Comparison of ENCODE assay signal across 8 cellular contexts in genomic region chr11:116193321-116194114, GRCh38.
A peak's percentile ranks its signal among the peaks of the same experiment; 100 is the strongest.
DNase-seq lines count a peak whose midpoint lies in the region; ATAC-seq and TF ChIP-seq lines count a peak whose summit lies in the region.

No MANE protein-coding gene starts in this region.

- peaks cover 28% of the 10 kb centered on the region for H3K27me3 Mint-ChIP-seq in activated CD4-positive, alpha-beta T cell treated with anti-CD3 and anti-CD28 coated beads, Interleukin-2, amount 10 ng/mL, durations not matched to agents 7 days and 5 days

- intact Hi-C loops in heart left ventricle (cut with DNase I) = loop anchor here in 1 of 10 donors (10.0 kb wide), 1 partner anchor 59 kb away; no protein-coding TSS in a partner anchor

- H3K27ac ChIP-seq in SK-N-SH (ENCODE audit: low read depth in 2 of 2, low read length in 1 of 2) = peak overlapping the region in 1 of 2 experiments; percentile 85; a peak in 2 of 4 replicates
- H3K27ac ChIP-seq in heart left ventricle = peak overlapping the region in 7 of 12 donors; percentile 12 to 75 (median 59)
- peak overlapping the region; percentile 74 for H3K27ac ChIP-seq in trophoblast cell (ENCODE audit: low read depth, low read length)

- H3K18ac ChIP-seq in trophoblast cell (ENCODE audit: low read length) = peak overlapping the region; percentile 70

- TF ChIP-seq RAD21 in SK-N-SH (IDR thresholded peaks at IDR 0.05; ENCODE audit: low read length) = no peak

- peak overlapping the region; percentile 51 to 71 for H3K4me3 ChIP-seq in SK-N-SH (ENCODE audit: low read depth in 2 of 2, low read length in 1 of 2)
- peak overlapping the region in 11 of 12 donors; percentile 17 to 66 (median 53) for H3K4me3 ChIP-seq in heart left ventricle
- H3K4me3 ChIP-seq in trophoblast cell (ENCODE audit: low read depth, low read length) = peak overlapping the region; percentile 62

- H2AFZ ChIP-seq in SK-N-SH (ENCODE audit: low read depth) (peak overlapping the region; percentile 98), trophoblast cell (ENCODE audit: insufficient read depth, low read length, poor library complexity) (peak overlapping the region; percentile 12)

- H3K79me2 ChIP-seq in SK-N-SH (ENCODE audit: insufficient read depth) (no peaks in the 10 kb centered on the region), trophoblast cell (ENCODE audit: control insufficient read depth, insufficient read depth, low read length, poor library complexity) (no peaks in the 10 kb centered on the region)

- no peaks in the 10 kb centered on the region for H3K36me3 ChIP-seq in SK-N-SH (replicated peaks in 1 of 2; ENCODE audit: control insufficient read depth in 1 of 2, insufficient read depth in 2 of 2, low read length in 1 of 2)
- no peaks in the 10 kb centered on the region for H3K36me3 ChIP-seq in heart left ventricle
- H3K36me3 ChIP-seq in trophoblast cell (ENCODE audit: control insufficient read depth in 1 of 2, insufficient read depth in 2 of 2, low read length in 2 of 2) = no peaks in the 10 kb centered on the region

- H3K79me1 ChIP-seq in trophoblast cell (ENCODE audit: low read length) = peaks cover 5% of the 10 kb centered on the region

- ATAC-seq in heart left ventricle = peak; percentile 38 to 83 (median 64)
- no peak for ATAC-seq in GM21367 (IDR thresholded peaks at IDR 0.05; ENCODE audit: unreplicated experiment)

- POLR2A ChIA-PET in SK-N-SH (lab: Yijun Ruan, JAX) = interaction anchor here (0.5 to 1.7 kb wide), 8 partner anchors 11 to 906 kb away, joined by 3 to 5 read pairs (median 3); no protein-coding TSS in a partner anchor
- POLR2A ChIA-PET in activated CD4-positive, alpha-beta T cell treated with anti-CD3 and anti-CD28 coated beads, Interleukin-2, amount 10 ng/mL, durations not matched to agents 7 days and 5 days (lab: Charles Lee) = no interaction called here

- H3K27ac Mint-ChIP-seq in activated CD4-positive, alpha-beta T cell treated with anti-CD3 and anti-CD28 coated beads, Interleukin-2, amount 10 ng/mL, durations not matched to agents 7 days and 5 days = no peak overlapping the region

- H3K23ac ChIP-seq in trophoblast cell (ENCODE audit: low read length) = no peak overlapping the region

- H3K9ac ChIP-seq in SK-N-SH = peak overlapping the region; percentile 46
- peak overlapping the region; percentile 70 for H3K9ac ChIP-seq in trophoblast cell (ENCODE audit: low read length)

- no peaks in the 10 kb centered on the region for H4K20me1 ChIP-seq in SK-N-SH (ENCODE audit: insufficient read depth)

- H3K4me1 ChIP-seq in SK-N-SH (ENCODE audit: control insufficient read depth in 1 of 2, insufficient read depth in 2 of 2, low read depth in 1 of 2, low read length in 1 of 2) (peaks cover 4 to 37% of the 10 kb centered on the region in 2 experiments; a peak in 3 of 4 replicates), heart left ventricle (peaks cover 0 to 17% (median 5%) of the 10 kb centered on the region in 12 donors), trophoblast cell (ENCODE audit: control insufficient read depth in 1 of 2, insufficient read depth in 2 of 2, low read length in 2 of 2) (peaks cover 9 to 11% of the 10 kb centered on the region in 2 experiments)

- peak overlapping the region; percentile 67 for H3K14ac ChIP-seq in trophoblast cell (ENCODE audit: low read length)

- no peaks in the 10 kb centered on the region for H3K4me1 Mint-ChIP-seq in activated CD4-positive, alpha-beta T cell treated with anti-CD3 and anti-CD28 coated beads, Interleukin-2, amount 10 ng/mL, durations not matched to agents 7 days and 5 days

- TF ChIP-seq EP300 in SK-N-SH (IDR thresholded peaks at IDR 0.05; ENCODE audit: borderline replicate concordance in 1 of 2, low read depth in 1 of 2, low read length in 1 of 2) = no peak

- DNase-seq in GM03348 (ENCODE audit: low spot score) = peak; percentile 52
- peak; percentile 66 for DNase-seq in SK-N-SH
- peak in 4 of 5 donors; percentile 35 to 43 (median 40) for DNase-seq in heart left ventricle
- DNase-seq in trophoblast cell = peak; percentile 26 to 36
- no peak for DNase-seq in activated CD4-positive, alpha-beta T cell treated with anti-CD3 and anti-CD28 coated beads, Interleukin-2, amount 10 ng/mL, durations not matched to agents 7 days and 5 days
- no peak for DNase-seq in stimulated activated CD4-positive, alpha-beta T cell treated with anti-CD3 and anti-CD28 coated beads, Interleukin-15, amount 100 ng/mL, for 24 hours
- no peak for DNase-seq in stimulated activated CD4-positive, alpha-beta T cell treated with anti-CD3 and anti-CD28 coated beads, Interleukin-1b, Interleukin-23, amount 100 ng/mL, for 48 hours

- peak overlapping the region; percentile 61 for H2BK12ac ChIP-seq in trophoblast cell (ENCODE audit: low read length)

- TF ChIP-seq POLR2A in heart left ventricle (IDR thresholded peaks at IDR 0.05) = no peak

- no peaks in the 10 kb centered on the region for H3K36me3 Mint-ChIP-seq in activated CD4-positive, alpha-beta T cell treated with anti-CD3 and anti-CD28 coated beads, Interleukin-2, amount 10 ng/mL, durations not matched to agents 7 days and 5 days (ENCODE audit: low read depth)

- peak overlapping the region; percentile 7 for H3K4ac ChIP-seq in trophoblast cell (ENCODE audit: low read depth, low read length)

- H4K12ac ChIP-seq in trophoblast cell (ENCODE audit: low read depth, low read length) = peak overlapping the region; percentile 57

- TF ChIP-seq CTCF in SK-N-SH (IDR thresholded peaks at IDR 0.05) (peak; percentile 30), heart left ventricle (IDR thresholded peaks at IDR 0.05) (peak in 5 of 12 donors; percentile 12 to 28 (median 24))

- WGBS in SK-N-SH (ENCODE audit: low lambda C conversion rate) = 3% methylated on average over 34 of the region's 34 CpGs
- 3 to 6% (median 5%) methylated on average over 34 of the region's 34 CpGs for WGBS in heart left ventricle, 4 donors
- WGBS in trophoblast cell (ENCODE audit: extremely low coverage, insufficient coverage, insufficient read length) = no CpG with 5 or more reads among the region's 34 CpGs

- H2BK5ac ChIP-seq in trophoblast cell (ENCODE audit: low read depth, low read length, poor library complexity) = peak overlapping the region; percentile 77

- H3K4me2 ChIP-seq in SK-N-SH (peak overlapping the region; percentile 90), trophoblast cell (ENCODE audit: low read length) (peak overlapping the region; percentile 80)

- no peaks in the 10 kb centered on the region for H3F3A ChIP-seq in SK-N-SH (replicated peaks; ENCODE audit: insufficient read depth)

- H4K8ac ChIP-seq in trophoblast cell (ENCODE audit: low read depth, low read length) = peak overlapping the region; percentile 59

- H3K9me2 ChIP-seq in SK-N-SH = no peaks in the 10 kb centered on the region

- H2AK5ac ChIP-seq in trophoblast cell (ENCODE audit: low read length) = no peak overlapping the region

- H3K27me3 ChIP-seq in SK-N-SH (ENCODE audit: insufficient read depth) = no peaks in the 10 kb centered on the region
- H3K27me3 ChIP-seq in heart left ventricle = peaks cover 0 to 16% (median 0%) of the 10 kb centered on the region in 9 donors
- H3K27me3 ChIP-seq in trophoblast cell (ENCODE audit: insufficient read depth, low read length) = no peaks in the 10 kb centered on the region

- CTCF ChIA-PET in SK-N-SH (lab: Yijun Ruan, JAX) = interaction anchor here (0.7 to 2.2 kb wide), 11 partner anchors 9 to 574 kb away, joined by 3 to 9 read pairs (median 3); no protein-coding TSS in a partner anchor
- CTCF ChIA-PET in activated CD4-positive, alpha-beta T cell treated with anti-CD3 and anti-CD28 coated beads, Interleukin-2, amount 10 ng/mL, durations not matched to agents 7 days and 5 days (lab: Charles Lee) = interaction anchor here (1.0 kb wide), 1 partner anchor 9 kb away, joined by 3 read pairs; no protein-coding TSS in a partner anchor

- H3K9me3 ChIP-seq in SK-N-SH (no peaks in the 10 kb centered on the region), heart left ventricle (no peaks in the 10 kb centered on the region), trophoblast cell (ENCODE audit: insufficient read depth, low read depth, low read length) (no peaks in the 10 kb centered on the region)

- no peaks in the 10 kb centered on the region for H3K9me3 Mint-ChIP-seq in activated CD4-positive, alpha-beta T cell treated with anti-CD3 and anti-CD28 coated beads, Interleukin-2, amount 10 ng/mL, durations not matched to agents 7 days and 5 days

- H2BK120ac ChIP-seq in trophoblast cell (ENCODE audit: insufficient read depth, low read length, poor library complexity) = peak overlapping the region; percentile 67

- H3K4me3 Mint-ChIP-seq in activated CD4-positive, alpha-beta T cell treated with anti-CD3 and anti-CD28 coated beads, Interleukin-2, amount 10 ng/mL, durations not matched to agents 7 days and 5 days = no peak overlapping the region

- peak overlapping the region; percentile 67 for H4K91ac ChIP-seq in trophoblast cell (ENCODE audit: low read depth, low read length)

TF ChIP-seq in SK-N-SH, 30 proteins besides CTCF, POLR2A, EP300 and RAD21:
- no peak for TF ChIP-seq IRF3 (IDR thresholded peaks at IDR 0.05; ENCODE audit: low read depth, low read length)
- 0 out of 2 replicates have a peak, but pooled peaks have one; percentile 12 for TF ChIP-seq TAF1 (IDR thresholded peaks at IDR 0.05; ENCODE audit: borderline replicate concordance, low read depth, low read length)

Comparison
In these comparisons a context has a peak if more than half of its experiments do, and no peak if none do; other contexts are left out.
1. DNase-seq: peak in GM03348 (single experiment), SK-N-SH (single experiment), heart left ventricle (4 of 5) and trophoblast cell (2 of 2); none in activated CD4-positive, alpha-beta T cell treated with anti-CD3 and anti-CD28 coated beads, Interleukin-2, amount 10 ng/mL, durations not matched to agents 7 days and 5 days (single experiment), stimulated activated CD4-positive, alpha-beta T cell treated with anti-CD3 and anti-CD28 coated beads, Interleukin-15, amount 100 ng/mL, for 24 hours (single experiment) and stimulated activated CD4-positive, alpha-beta T cell treated with anti-CD3 and anti-CD28 coated beads, Interleukin-1b, Interleukin-23, amount 100 ng/mL, for 48 hours (single experiment).
2. Peak in every context shown above with its lines, with median percentiles within 50 percentile points of each other: H3K4me3 ChIP-seq.